Comparison of ENCODE assay signal across 1 cellular context in the genomic region with DNA sequence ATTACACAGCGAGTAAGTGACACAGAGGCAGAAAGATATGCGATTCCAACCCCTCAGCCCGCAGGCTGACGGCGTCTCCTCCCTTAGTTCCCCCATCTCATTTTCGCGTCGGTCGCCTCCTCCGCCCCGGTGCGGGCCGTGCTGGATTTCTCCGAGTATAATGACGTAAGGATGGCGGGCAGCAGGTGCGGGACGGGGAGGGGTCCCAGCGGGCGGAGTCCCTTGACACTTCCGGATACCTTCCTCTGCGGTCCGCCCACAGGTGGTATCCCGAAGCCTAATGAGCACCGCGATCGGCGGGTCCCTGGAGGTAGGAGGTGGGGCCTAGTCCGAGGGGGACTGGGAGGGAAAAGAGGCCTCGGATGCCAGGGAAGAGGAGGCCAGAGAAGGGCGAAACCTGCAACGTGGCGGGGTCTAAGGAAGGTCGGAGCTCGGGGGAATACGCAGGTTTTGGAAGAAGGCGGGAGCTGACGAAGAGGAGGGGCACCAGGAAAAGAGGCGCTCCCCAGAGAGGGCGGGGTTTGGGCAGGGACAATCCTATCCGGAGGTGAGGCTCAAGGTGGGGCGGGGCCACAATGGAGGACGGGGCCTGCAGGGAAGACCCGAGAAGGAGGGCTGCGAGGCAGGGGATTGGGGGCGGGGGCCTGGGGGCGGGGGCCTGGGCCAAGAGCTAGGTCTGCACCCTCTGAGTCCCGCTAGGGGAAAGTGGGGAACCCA.
A peak's percentile ranks its signal among the peaks of the same experiment; 100 is the strongest.
TF ChIP-seq lines count a peak whose summit lies in the region.

No MANE protein-coding gene starts in this region.

TF ChIP-seq in HEK293, 187 proteins besides CTCF, POLR2A, EP300 and RAD21 (continued from another document):
- TF ChIP-seq ZBTB48 (tag by site-specific recombination; IDR thresholded peaks at IDR 0.05): peak; percentile 75
- no peak for TF ChIP-seq ZNF585B (tag by site-specific recombination; IDR thresholded peaks at IDR 0.05)
- TF ChIP-seq SP7 (tag by site-specific recombination; IDR thresholded peaks at IDR 0.05): peak; percentile 68
- peak; percentile 89 for TF ChIP-seq ZBTB7A (tag by site-specific recombination; IDR thresholded peaks at IDR 0.05; ENCODE audit: low read depth)
- peak; percentile 97 for TF ChIP-seq ZNF600 (tag by site-specific recombination; IDR thresholded peaks at IDR 0.05)
- TF ChIP-seq ZNF571 (tag by site-specific recombination; IDR thresholded peaks at IDR 0.05): no peak
- TF ChIP-seq KLF7 (tag by site-specific recombination; IDR thresholded peaks at IDR 0.05; ENCODE audit: borderline replicate concordance): peak; percentile 88
- TF ChIP-seq OVOL3 (tag by site-specific recombination; IDR thresholded peaks at IDR 0.05): no peak
- TF ChIP-seq ZFHX2 (tag by site-specific recombination; conservative IDR thresholded peaks at IDR 0.05): peak; percentile 81
- peak; percentile 88 for TF ChIP-seq ZBTB17 (tag by site-specific recombination; IDR thresholded peaks at IDR 0.05)
